In the genomic region with DNA sequence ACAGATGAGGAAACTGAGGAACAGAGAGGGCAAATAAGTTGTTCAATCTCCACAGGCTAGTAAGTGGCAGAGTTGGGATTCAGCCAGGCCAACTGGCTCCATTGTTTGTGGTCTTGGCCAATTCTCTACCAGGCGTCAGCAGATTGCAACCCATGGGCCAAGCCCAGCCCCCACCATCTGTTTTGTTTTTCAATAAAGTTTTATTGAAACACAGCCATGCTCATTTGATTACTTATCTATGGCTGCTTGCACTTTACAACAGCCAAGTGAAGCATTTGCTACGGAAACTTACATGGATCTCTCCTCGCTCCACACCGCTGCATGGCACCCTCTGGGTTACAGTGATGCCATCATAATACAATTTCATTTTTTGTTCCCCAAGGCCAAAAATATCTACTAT, we compare ENCODE assay signal across 24 cellular contexts.
DNase-seq lines count a peak whose midpoint lies in the region; ATAC-seq, FAIRE-seq and TF ChIP-seq lines count a peak whose summit lies in the region.
"Had no signal": no experiment of that assay in that cellular context is flagged by ENCODE, and none has a peak within 500 bp of the region (broad histone marks: within the 10 kb centered on the region; RNA-seq: fewer than 3 reads in every experiment).

No MANE protein-coding gene starts in this region.

- no TSS peak for BruUV-seq in HepG2 (replicated peaks; lab: Mats Ljungman, UMichigan)

- 79% methylated on average over 4 of the region's 4 CpGs for WGBS in HepG2 (ENCODE audit: low lambda C conversion rate)
- 84% methylated on average over 4 of the region's 4 CpGs for WGBS in right lobe of liver (ENCODE audit: insufficient coverage, low coverage, low lambda C conversion rate, missing lambda C conversion rate)
- WGBS in hepatocyte (ENCODE audit: low lambda C conversion rate, missing lambda C conversion rate), result 89% methylated on average over 4 of the region's 4 CpGs

- TF ChIP-seq EP300 in HepG2 (IDR thresholded peaks at IDR 0.05; ENCODE audit: low read depth in 2 of 2, low read length in 2 of 2) (no peak), HepG2 (CRISPR knock-in tag; IDR thresholded peaks at IDR 0.05; ENCODE audit: borderline replicate concordance) (no peak)

- H2AFZ ChIP-seq in HepG2 (ENCODE audit: low read length) (no peak overlapping the region), hepatocyte (no peak overlapping the region)

- in situ Hi-C loops in HepG2 (cut with HindIII; ENCODE audit: extremely low pct_ligation_motif_present, low pct_unique_long_range_greater_than_20kb) (no loop called here), brain microvascular endothelial cell (cut with HindIII; ENCODE audit: low pct_ligation_motif_present, low sequenced_read_pairs) (no loop called here)

- H3K36me3 Mint-ChIP-seq in stimulated activated effector memory CD8-positive, alpha-beta T cell treated with anti-CD3 and anti-CD28 coated beads, Interleukin-12 subunit alpha, Interleukin-12 subunit beta, amount 100 ng/mL, for 72 hours, result no peaks in the 10 kb centered on the region
- H3K36me3 Mint-ChIP-seq: T-cell had no signal

- H3K9me3 ChIP-seq in HepG2 (ENCODE audit: low read length) (no peaks in the 10 kb centered on the region), right lobe of liver (no peaks in the 10 kb centered on the region), hepatocyte (ENCODE audit: low read depth) (no peaks in the 10 kb centered on the region)

- ATAC-seq in HepG2, result no peak
- no peak for ATAC-seq in right lobe of liver
- ATAC-seq in GM19463 (IDR thresholded peaks at IDR 0.05; ENCODE audit: unreplicated experiment), result no peak
- no peak for ATAC-seq in stimulated activated effector memory CD8-positive, alpha-beta T cell treated with anti-CD3 and anti-CD28 coated beads, Interleukin-12 subunit alpha, Interleukin-12 subunit beta, amount 100 ng/mL, for 72 hours
- ATAC-seq: Panc1, Right ventricle myocardium inferior, T-cell had no signal

- H3K4me1 ChIP-seq in HepG2 (ENCODE audit: insufficient read depth, low read length), result peaks cover 14% of the 10 kb centered on the region; the same call in 1 of the 2 replicates
- no peaks in the 10 kb centered on the region for H3K4me1 ChIP-seq in right lobe of liver
- H3K4me1 ChIP-seq in hepatocyte (ENCODE audit: insufficient read depth), result no peaks in the 10 kb centered on the region
- H3K4me1 ChIP-seq: BLaER1 treated with 17β-estradiol and CSF1 and Interleukin-3, amounts not matched to agents 10 nM and 100 nM had no signal

- H3K4me2 ChIP-seq in HepG2 (ENCODE audit: low read depth, low read length) (peak overlapping the region; percentile 64), hepatocyte (peak overlapping the region; percentile 37)
- H3K4me2 ChIP-seq: BLaER1 treated with 17β-estradiol and CSF1 and Interleukin-3, amounts not matched to agents 10 nM and 100 nM had no signal

- TF ChIP-seq RAD21 in HepG2 (CRISPR knock-in tag; IDR thresholded peaks at IDR 0.05), result no peak

- no peaks in the 10 kb centered on the region for H3K9me2 ChIP-seq in hepatocyte (replicated peaks; ENCODE audit: insufficient read depth)

- peak overlapping the region; percentile 68 for H3K27ac ChIP-seq in HepG2 (ENCODE audit: extremely low read length, insufficient read depth, low read length)
- H3K27ac ChIP-seq in right lobe of liver, result no peak overlapping the region
- no peak overlapping the region for H3K27ac ChIP-seq in hepatocyte
- H3K27ac ChIP-seq in brain microvascular endothelial cell, result no peak overlapping the region
- H3K27ac ChIP-seq: BLaER1 treated with 17β-estradiol and CSF1 and Interleukin-3, amounts not matched to agents 10 nM and 100 nM; SK-N-MC had no signal

- H3K4me3 ChIP-seq in HepG2 (replicated peaks in 1 of 3; ENCODE audit: insufficient read depth in 1 of 3, low read depth in 2 of 3, low read length in 3 of 3) (peak overlapping the region in 2 of 3 experiments; percentile 51 to 77; a peak in 3 of 6 replicates), right lobe of liver (no peak overlapping the region), hepatocyte (no peak overlapping the region), brain microvascular endothelial cell (ENCODE audit: low read depth, low read length) (no peak overlapping the region)
- H3K4me3 ChIP-seq: BLaER1 treated with 17β-estradiol and CSF1 and Interleukin-3, amounts not matched to agents 10 nM and 100 nM; SK-N-MC had no signal

- H3K4me1 Mint-ChIP-seq in stimulated activated effector memory CD8-positive, alpha-beta T cell treated with anti-CD3 and anti-CD28 coated beads, Interleukin-12 subunit alpha, Interleukin-12 subunit beta, amount 100 ng/mL, for 72 hours, result no peaks in the 10 kb centered on the region
- H3K4me1 Mint-ChIP-seq: CD8-positive, alpha-beta memory T cell; T-cell had no signal

- H3K27me3 ChIP-seq in HepG2 (ENCODE audit: control insufficient read depth in 1 of 2, insufficient read depth in 2 of 2, low read length in 2 of 2) (no peaks in the 10 kb centered on the region), right lobe of liver (no peaks in the 10 kb centered on the region), hepatocyte (no peaks in the 10 kb centered on the region), brain microvascular endothelial cell (replicated peaks) (no peaks in the 10 kb centered on the region)
- H3K27me3 ChIP-seq: BLaER1 treated with 17β-estradiol and CSF1 and Interleukin-3, amounts not matched to agents 10 nM and 100 nM had no signal

- H3K9ac ChIP-seq in HepG2 (ENCODE audit: insufficient read depth, low read depth, low read length), result peak overlapping the region; percentile 75; the same call in 1 of the 2 replicates
- H3K9ac ChIP-seq: BLaER1 treated with 17β-estradiol and CSF1 and Interleukin-3, amounts not matched to agents 10 nM and 100 nM had no signal

- CTCF ChIA-PET in HepG2 (lab: Yijun Ruan, JAX; ENCODE audit: low intra/inter-chr PET ratio, low total read pairs), result no interaction called here

- intact Hi-C loops in HepG2 (cut with micrococcal nuclease; ENCODE audit: unreplicated experiment) (no loop called here), right lobe of liver (cut with DNase I) (no loop called here)

- H3K4me3 Mint-ChIP-seq in stimulated activated effector memory CD8-positive, alpha-beta T cell treated with anti-CD3 and anti-CD28 coated beads, Interleukin-12 subunit alpha, Interleukin-12 subunit beta, amount 100 ng/mL, for 72 hours, result no peak overlapping the region
- H3K4me3 Mint-ChIP-seq: CD8-positive, alpha-beta memory T cell; HFFc6; T-cell had no signal

- TF ChIP-seq POLR2A in HepG2 (IDR thresholded peaks at IDR 0.05; ENCODE audit: insufficient read depth in 1 of 2, low read depth in 2 of 2, low read length in 2 of 2), result no peak
- TF ChIP-seq POLR2A in right lobe of liver (IDR thresholded peaks at IDR 0.05), result no peak

- no peaks in the 10 kb centered on the region; a peak in 1 of 5 replicates for H3K36me3 ChIP-seq in HepG2 (replicated peaks in 1 of 2; ENCODE audit: control insufficient read depth in 1 of 2, insufficient read depth in 2 of 2, low read length in 2 of 2)
- no peaks in the 10 kb centered on the region for H3K36me3 ChIP-seq in right lobe of liver
- H3K36me3 ChIP-seq in hepatocyte (replicated peaks; ENCODE audit: insufficient read depth, low read depth), result no peaks in the 10 kb centered on the region
- H3K36me3 ChIP-seq in brain microvascular endothelial cell (replicated peaks), result no peaks in the 10 kb centered on the region
- H3K36me3 ChIP-seq: BLaER1 treated with 17β-estradiol and CSF1 and Interleukin-3, amounts not matched to agents 10 nM and 100 nM had no signal

- POLR2A ChIA-PET in HepG2 (lab: Yijun Ruan, JAX), result interaction anchor here (0.8 to 2.2 kb wide), 4 partner anchors 11 to 421 kb away, joined by 4 to 6 read pairs (median 4); no protein-coding TSS in a partner anchor

- H4K20me1 ChIP-seq in HepG2 (ENCODE audit: insufficient read depth, low read length), result no peaks in the 10 kb centered on the region
- H4K20me1 ChIP-seq in hepatocyte (ENCODE audit: insufficient read depth, poor library complexity, severe bottlenecking), result no peaks in the 10 kb centered on the region
- H4K20me1 ChIP-seq: BLaER1 treated with 17β-estradiol and CSF1 and Interleukin-3, amounts not matched to agents 10 nM and 100 nM had no signal

- H3K27ac Mint-ChIP-seq in stimulated activated effector memory CD8-positive, alpha-beta T cell treated with anti-CD3 and anti-CD28 coated beads, Interleukin-12 subunit alpha, Interleukin-12 subunit beta, amount 100 ng/mL, for 72 hours, result no peak overlapping the region
- H3K27ac Mint-ChIP-seq: CD8-positive, alpha-beta memory T cell; HFFc6; T-cell had no signal

- DNase-seq in HepG2 (ENCODE audit: low spot score) (no peak), right lobe of liver (no peak), NCI-H446 treated with DMSO at 0.1 percent for 48 hours (lab: John Stamatoyannopoulos, UW) (peak; percentile 64), hepatocyte (ENCODE audit: low spot score) (no peak), brain microvascular endothelial cell (no peak), GDM1 (lab: John Stamatoyannopoulos, UW) (no peak)
- no peak for DNase-seq in stimulated activated effector memory CD8-positive, alpha-beta T cell treated with anti-CD3 and anti-CD28 coated beads, Interleukin-12 subunit alpha, Interleukin-12 subunit beta, amount 100 ng/mL, for 72 hours (ENCODE audit: low spot score in 2 of 2)
- DNase-seq: CD8-positive, alpha-beta memory T cell; EL; HFFc6; IMR-90; Kasumi-1; MM.1S; NCI-H1105; NCI-H187; NCI-H510A; T-cell had no signal

- no peaks in the 10 kb centered on the region for H3K9me3 Mint-ChIP-seq in stimulated activated effector memory CD8-positive, alpha-beta T cell treated with anti-CD3 and anti-CD28 coated beads, Interleukin-12 subunit alpha, Interleukin-12 subunit beta, amount 100 ng/mL, for 72 hours
- H3K9me3 Mint-ChIP-seq: HFFc6, T-cell had no signal

- H3K79me2 ChIP-seq in HepG2 (ENCODE audit: insufficient read depth, low read length) (peaks cover 12% of the 10 kb centered on the region), hepatocyte (no peaks in the 10 kb centered on the region)

- TF ChIP-seq CTCF in HepG2 (CRISPR knock-in tag; IDR thresholded peaks at IDR 0.05) (no peak), right lobe of liver (IDR thresholded peaks at IDR 0.05) (no peak), hepatocyte (IDR thresholded peaks at IDR 0.05; ENCODE audit: poor library complexity) (no peak), brain microvascular endothelial cell (IDR thresholded peaks at IDR 0.05; ENCODE audit: low read depth, low read length, missing control alignments) (no peak)

- no peak for FAIRE-seq in HepG2 (lab: Jason Lieb, UNC)
- FAIRE-seq: A204.1, H1 had no signal

TF ChIP-seq in HepG2, 621 proteins besides CTCF, POLR2A, EP300 and RAD21 (continues in another document):
- TF ChIP-seq PRPF4 (IDR thresholded peaks at IDR 0.05; ENCODE audit: low read depth, low read length, poor library complexity, severe bottlenecking), result peak; percentile 84
- 0 out of 2 replicates have a peak, but pooled peaks have one; percentile 10 for TF ChIP-seq ZBTB25 (CRISPR knock-in tag; IDR thresholded peaks at IDR 0.05)

Comparison
In these comparisons a context has a peak if more than half of its experiments do, and no peak if none do; other contexts are left out.
1. H3K4me3 ChIP-seq: peak in HepG2 (2 of 3); none in right lobe of liver (0 of 3), hepatocyte (single experiment) and brain microvascular endothelial cell (single experiment).